ENCODE assay signal across 19 cellular contexts in the genomic region with DNA sequence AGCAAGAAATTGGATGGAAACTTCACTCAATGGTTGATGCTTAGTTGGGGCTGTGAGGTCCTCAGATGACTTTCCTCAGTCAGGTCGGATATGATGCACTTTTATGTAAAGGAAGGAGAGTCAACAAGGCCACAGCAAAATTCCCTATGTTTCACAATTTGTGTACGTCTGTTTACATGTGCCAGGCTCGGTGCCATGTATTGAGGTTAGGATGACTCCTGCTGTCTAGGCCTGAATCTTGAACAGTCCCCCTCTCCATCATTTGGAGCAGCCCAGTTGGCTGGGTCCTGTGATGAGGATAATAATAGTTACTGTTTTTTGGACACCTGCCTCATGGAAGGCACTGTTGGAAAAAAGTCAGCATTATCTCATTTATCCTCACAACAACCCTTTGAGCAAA. TPM values are rescaled to one million over a fixed set of nuclear protein-coding genes. Genes with fewer than 3 reads are reported as not detected.
DNase-seq lines count a peak whose midpoint lies in the region; TF ChIP-seq lines count a peak whose summit lies in the region.
"Had no signal": no experiment of that assay in that cellular context is flagged by ENCODE, and none has a peak within 500 bp of the region (broad histone marks: within the 10 kb centered on the region; RNA-seq: fewer than 3 reads in every experiment).

No MANE protein-coding gene starts in this region.

- no peaks in the 10 kb centered on the region for H3K27me3 ChIP-seq in right atrium auricular region

- no peaks in the 10 kb centered on the region for H3K36me3 ChIP-seq in right atrium auricular region

- TF ChIP-seq CTCF in fibroblast of pulmonary artery (IDR thresholded peaks at IDR 0.05; ENCODE audit: low read length, missing control alignments) (no peak), right atrium auricular region (IDR thresholded peaks at IDR 0.05) (no peak), foreskin fibroblast (IDR thresholded peaks at IDR 0.05; ENCODE audit: low read depth, low read length) (no peak)

- no peaks in the 10 kb centered on the region for H3K9me3 ChIP-seq in right atrium auricular region

- H3K4me3 ChIP-seq in fibroblast of pulmonary artery (replicated peaks; ENCODE audit: low read depth, low read length) (no peak overlapping the region), right atrium auricular region (no peak overlapping the region), foreskin fibroblast (ENCODE audit: low read depth in 1 of 2, low read length in 2 of 2) (no peak overlapping the region)
- H3K4me3 ChIP-seq: K562 had no signal

- DNase-seq in DMS 273 (lab: John Stamatoyannopoulos, UW; ENCODE audit: unreplicated experiment) (peak; percentile 26), DMS 273 treated with DMSO at 0.1 percent for 48 hours (lab: John Stamatoyannopoulos, UW) (no peak), cerebellar cortex (ENCODE audit: low spot score) (peak; percentile 96), fibroblast of pulmonary artery (ENCODE audit: low read depth) (peak; percentile 68), right atrium auricular region (ENCODE audit: low spot score) (no peak), GM19238 (ENCODE audit: insufficient read length, low spot score) (no peak), NCI-H1694 treated with DMSO at 0.1 percent for 48 hours (lab: John Stamatoyannopoulos, UW) (no peak), foreskin fibroblast (no peak)
- DNase-seq: AML-193, GDM1, HCEC 1CT, NCI-H1105 treated with DMSO at 0.1 percent for 48 hours, NCI-H1694, NCI-H510A, NCI-H748 treated with DMSO at 0.1 percent for 48 hours, OCI-M1, SHP77 treated with DMSO at 0.1 percent for 48 hours had no signal

- peaks cover 0 to 25% of the 10 kb centered on the region in 2 donors for H3K4me1 ChIP-seq in right atrium auricular region

- H3K27ac ChIP-seq in right atrium auricular region, result peak overlapping the region; percentile 53 to 75
- H3K27ac ChIP-seq: 22Rv1 had no signal

RNA-seq across cellular contexts. Expression of gene VSNL1, which starts 43.1 kb away (rescaled TPM):
- 10 to 100 TPM; 30.2 to 41.7 TPM for total RNA-seq in right atrium auricular region
- total RNA-seq: K562 had no signal

Comparison
In these comparisons a context has a peak if more than half of its experiments do, and no peak if none do; other contexts are left out.
1. DNase-seq: peak in DMS 273 (single experiment), cerebellar cortex (single experiment) and fibroblast of pulmonary artery (single experiment); none in DMS 273 treated with DMSO at 0.1 percent for 48 hours (single experiment), right atrium auricular region (single experiment), GM19238 (single experiment), NCI-H1694 treated with DMSO at 0.1 percent for 48 hours (single experiment) and foreskin fibroblast (0 of 2).